35 cellular contexts compared by ENCODE assay signal in the genomic region with DNA sequence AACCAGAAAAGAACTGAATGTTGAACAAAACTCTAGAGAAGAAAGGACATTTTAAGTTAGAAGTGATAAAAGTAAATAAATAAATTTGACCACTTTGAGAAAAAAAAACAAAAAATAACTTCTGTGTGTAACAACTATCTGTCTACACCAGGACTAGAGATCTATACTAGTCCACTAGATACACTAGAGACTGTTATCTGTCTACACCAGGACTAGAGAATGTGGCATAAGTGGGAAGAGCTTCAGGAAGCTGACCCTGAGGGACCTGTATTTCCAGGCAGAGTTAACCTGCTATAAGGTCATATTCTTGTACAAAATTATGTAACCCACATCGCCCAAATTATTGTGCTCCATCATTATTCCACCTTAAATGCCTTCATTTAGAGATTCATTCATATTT.
"Had no signal": no experiment of that assay in that cellular context is flagged by ENCODE, and none has a peak within 500 bp of the region (broad histone marks: within the 10 kb centered on the region; RNA-seq: fewer than 3 reads in every experiment).

No MANE protein-coding gene starts in this region.

- H3K27ac ChIP-seq: adrenal gland, body of pancreas, brain microvascular endothelial cell, breast epithelium, coronary artery, VCaP had no signal

- DNase-seq: activated B cell treated with CpG ODN at 0.5 μM for 24 hours; activated CD4-positive, alpha-beta memory T cell treated with anti-CD3 and anti-CD28 coated beads for 36 hours; activated CD4-positive, alpha-beta T cell treated with anti-CD3 and anti-CD28 coated beads for 4 hours; activated CD4-positive, alpha-beta T cell treated with anti-CD3 and anti-CD28 coated beads, Interleukin-2, amount 10 ng/mL, durations not matched to agents 24 days and 14 days; activated CD4-positive, alpha-beta T cell treated with anti-CD3 and anti-CD28 coated beads, Interleukin-2, amount 50 U/mL, for 1 hour; activated CD4-positive, alpha-beta T cell treated with anti-CD3 and anti-CD28 coated beads, Interleukin-2, amount 50 U/mL, for 4 hours; activated CD4-positive, CD25-positive, alpha-beta regulatory T cell treated with anti-CD3 and anti-CD28 coated beads, Interleukin-2, amount 50 U/mL, for 72 hours; activated CD8-positive, alpha-beta memory T cell treated with anti-CD3 and anti-CD28 coated beads, Interleukin-2, amount 50 U/mL, for 4 hours; activated CD8-positive, alpha-beta T cell treated with anti-CD3 and anti-CD28 coated beads for 36 hours; activated effector memory CD4-positive, alpha-beta T cell treated with anti-CD3 and anti-CD28 coated beads, Interleukin-2, amount 50 U/mL, for 16 hours; activated gamma-delta T cell treated with Interleukin-2 at 50 U/mL for 16 hours; activated naive CD4-positive, alpha-beta T cell; activated naive CD4-positive, alpha-beta T cell treated with anti-CD3 and anti-CD28 coated beads for 36 hours; activated naive CD4-positive, alpha-beta T cell treated with anti-CD3 and anti-CD28 coated beads, Interleukin-2, amount 50 U/mL, for 16 hours; activated naive CD8-positive, alpha-beta T cell treated with anti-CD3 and anti-CD28 coated beads for 36 hours; activated T-cell treated with anti-CD3 and anti-CD28 coated beads for 4 hours; activated T-cell treated with anti-CD3 and anti-CD28 coated beads, Interleukin-2, amount 50 U/mL, for 1 hour; activated T-cell treated with anti-CD3 and anti-CD28 coated beads, Interleukin-2, amount 50 U/mL, for 4 hours; activated T-cell treated with anti-CD3 and anti-CD28 coated beads, Interleukin-2, amount 50 U/mL, for 72 hours; adrenal gland; amniotic stem cell; aorta; body of pancreas; brain microvascular endothelial cell; central memory CD4-positive, alpha-beta T cell; T-helper 9 cell had no signal

- H3K4me3 ChIP-seq: adrenal gland, body of pancreas, breast epithelium, coronary artery had no signal

- H3K4me3 Mint-ChIP-seq: activated B cell treated with CpG ODN at 0.5 μM for 24 hours; activated CD4-positive, alpha-beta memory T cell treated with anti-CD3 and anti-CD28 coated beads for 36 hours; activated CD4-positive, alpha-beta T cell treated with anti-CD3 and anti-CD28 coated beads, Interleukin-2, amount 10 ng/mL, durations not matched to agents 24 days and 14 days; activated CD8-positive, alpha-beta T cell treated with anti-CD3 and anti-CD28 coated beads for 36 hours; activated naive CD4-positive, alpha-beta T cell treated with anti-CD3 and anti-CD28 coated beads for 36 hours; activated naive CD8-positive, alpha-beta T cell treated with anti-CD3 and anti-CD28 coated beads for 36 hours; activated T-cell treated with anti-CD3 and anti-CD28 coated beads, Interleukin-2, amount 50 U/mL, for 4 hours; activated T-cell treated with anti-CD3 and anti-CD28 coated beads, Interleukin-2, amount 50 U/mL, for 72 hours; activated T-helper 1 cell treated with anti-CD3 and anti-CD28 coated beads, Interleukin-12 subunit alpha, Interleukin-12 subunit beta, Interleukin-2, Interleukin-4 antibody, amounts not matched to agents 30 ng/mL and 10 ng/mL and 1 ng/mL, durations not matched to agents 14 hours and 24 hours and 36 hours; activated T-helper 17 cell treated with anti-CD3 and anti-CD28 coated beads, Interleukin-2, amount 50 U/mL, for 72 hours; T-helper 2 cell treated with Interferon-gamma antibody and Interleukin-4, amounts not matched to agents 5 μg/mL and 100 μg/mL, for 36 hours had no signal

- H3K27ac Mint-ChIP-seq: activated B cell treated with CpG ODN at 0.5 μM for 24 hours; activated CD4-positive, alpha-beta memory T cell treated with anti-CD3 and anti-CD28 coated beads for 36 hours; activated CD4-positive, alpha-beta T cell treated with anti-CD3 and anti-CD28 coated beads, Interleukin-2, amount 10 ng/mL, durations not matched to agents 24 days and 14 days; activated CD8-positive, alpha-beta T cell treated with anti-CD3 and anti-CD28 coated beads for 36 hours; activated naive CD4-positive, alpha-beta T cell treated with anti-CD3 and anti-CD28 coated beads for 36 hours; activated naive CD4-positive, alpha-beta T cell treated with anti-CD3 and anti-CD28 coated beads, Interleukin-2, amount 50 U/mL, for 72 hours; activated naive CD8-positive, alpha-beta T cell treated with anti-CD3 and anti-CD28 coated beads for 36 hours; activated T-cell treated with anti-CD3 and anti-CD28 coated beads, Interleukin-2, amount 50 U/mL, for 72 hours; activated T-helper 1 cell treated with anti-CD3 and anti-CD28 coated beads, Interleukin-12 subunit alpha, Interleukin-12 subunit beta, Interleukin-2, Interleukin-4 antibody, amounts not matched to agents 30 ng/mL and 10 ng/mL and 1 ng/mL, durations not matched to agents 14 hours and 24 hours and 36 hours; activated T-helper 17 cell treated with anti-CD3 and anti-CD28 coated beads, Interleukin-2, amount 50 U/mL, for 72 hours; T-helper 2 cell treated with Interferon-gamma antibody and Interleukin-4, amounts not matched to agents 5 μg/mL and 100 μg/mL, for 36 hours had no signal

- ATAC-seq: activated CD8-positive, alpha-beta T cell treated with anti-CD3 and anti-CD28 coated beads for 36 hours; activated naive CD4-positive, alpha-beta T cell treated with anti-CD3 and anti-CD28 coated beads, Interleukin-2, amount 50 U/mL, for 72 hours; activated T-cell treated with anti-CD3 and anti-CD28 coated beads, Interleukin-2, amount 50 U/mL, for 4 hours; activated T-cell treated with anti-CD3 and anti-CD28 coated beads, Interleukin-2, amount 50 U/mL, for 72 hours; activated T-helper 17 cell treated with anti-CD3 and anti-CD28 coated beads, Interleukin-2, amount 50 U/mL, for 72 hours; body of pancreas had no signal

- H3K9me3 ChIP-seq: adrenal gland, body of pancreas, breast epithelium had no signal

- H3K27me3 Mint-ChIP-seq: activated B cell treated with CpG ODN at 0.5 μM for 24 hours; activated CD4-positive, alpha-beta memory T cell treated with anti-CD3 and anti-CD28 coated beads for 36 hours; activated CD4-positive, alpha-beta T cell treated with anti-CD3 and anti-CD28 coated beads, Interleukin-2, amount 10 ng/mL, durations not matched to agents 24 days and 14 days; activated CD8-positive, alpha-beta T cell treated with anti-CD3 and anti-CD28 coated beads for 36 hours; activated naive CD8-positive, alpha-beta T cell treated with anti-CD3 and anti-CD28 coated beads for 36 hours; activated T-helper 17 cell treated with anti-CD3 and anti-CD28 coated beads, Interleukin-2, amount 50 U/mL, for 72 hours had no signal

- H3K4me1 Mint-ChIP-seq: activated B cell treated with CpG ODN at 0.5 μM for 24 hours had no signal

- H3K4me1 ChIP-seq: breast epithelium had no signal

- H3K36me3 Mint-ChIP-seq: activated CD4-positive, alpha-beta memory T cell treated with anti-CD3 and anti-CD28 coated beads for 36 hours; activated naive CD4-positive, alpha-beta T cell treated with anti-CD3 and anti-CD28 coated beads, Interleukin-2, amount 50 U/mL, for 72 hours had no signal

- FAIRE-seq: astrocyte, colon had no signal
